ENCODE assay signal across 13 cellular contexts in genomic region chr16:82630219-82630618, GRCh38. TPM values are rescaled to one million over a fixed set of nuclear protein-coding genes. Genes with fewer than 3 reads are reported as not detected.
DNase-seq lines count a peak whose midpoint lies in the region; ATAC-seq and TF ChIP-seq lines count a peak whose summit lies in the region.
"Had no signal": no experiment of that assay in that cellular context is flagged by ENCODE, and none has a peak within 500 bp of the region (broad histone marks: within the 10 kb centered on the region; RNA-seq: fewer than 3 reads in every experiment).

No MANE protein-coding gene starts in this region.

- peaks cover 46% of the 10 kb centered on the region for H3K4me1 ChIP-seq in SJCRH30

- H3K36me3 ChIP-seq in SJCRH30 = no peaks in the 10 kb centered on the region

- peak; percentile 21 for DNase-seq in GM04503 (ENCODE audit: low read depth)
- DNase-seq in SJCRH30 = no peak
- peak; percentile 30 for DNase-seq in fibroblast of pulmonary artery (ENCODE audit: low read depth)
- DNase-seq: activated CD4-positive, alpha-beta T cell treated with anti-CD3 and anti-CD28 coated beads for 1 hour; cortex of kidney; stimulated activated CD4-positive, alpha-beta T cell treated with anti-CD3 and anti-CD28 coated beads, Interleukin-4, amount 100 ng/mL, for 24 hours; stimulated activated naive B cell treated with anti-CD40 and anti-IgM and Interleukin-4, amounts not matched to agents 10 μg/mL and 1 μg/mL and 100 μg/mL, for 72 hours had no signal

- H3K27ac ChIP-seq in SJCRH30 = peak overlapping the region; percentile 99
- H3K27ac ChIP-seq in skin epidermis = peak overlapping the region in 11 of 21 experiments; percentile 13 to 98 (median 72)

- ATAC-seq in HG03571 (IDR thresholded peaks at IDR 0.05; ENCODE audit: unreplicated experiment) (no peak), HG03280 (IDR thresholded peaks at IDR 0.05; ENCODE audit: unreplicated experiment) (no peak), GM21737 (IDR thresholded peaks at IDR 0.05; ENCODE audit: unreplicated experiment) (no peak), HG03378 (IDR thresholded peaks at IDR 0.05; ENCODE audit: unreplicated experiment) (no peak)
- ATAC-seq: activated naive CD4-positive, alpha-beta T cell treated with anti-CD3 and anti-CD28 coated beads, Interleukin-2, amount 50 U/mL, for 72 hours; stimulated activated naive B cell treated with anti-CD40 and anti-IgM and Interleukin-4, amounts not matched to agents 10 μg/mL and 1 μg/mL and 100 μg/mL, for 72 hours had no signal

- TF ChIP-seq CTCF in fibroblast of pulmonary artery (IDR thresholded peaks at IDR 0.05; ENCODE audit: low read length, missing control alignments) = no peak

- H3K27me3 ChIP-seq in SJCRH30 = no peaks in the 10 kb centered on the region

- H3K4me3 ChIP-seq in SJCRH30 (peak overlapping the region; percentile 15), fibroblast of pulmonary artery (replicated peaks; ENCODE audit: low read depth, low read length) (no peak overlapping the region), skin epidermis (no peak overlapping the region)

- no peaks in the 10 kb centered on the region for H3K9me3 ChIP-seq in SJCRH30 (replicated peaks)

RNA-seq across cellular contexts. Expression of gene CDH13, which starts 3.5 kb away (rescaled TPM):
- 30.8 and 34.5 TPM in 2 replicates for total RNA-seq in SJCRH30 (2014; rRNA removed; shearing (Covaris generic))
- total RNA-seq: activated naive CD4-positive, alpha-beta T cell treated with anti-CD3 and anti-CD28 coated beads, Interleukin-2, amount 50 U/mL, for 72 hours had no signal

Comparison
In these comparisons a context has a peak if more than half of its experiments do, and no peak if none do; other contexts are left out.
1. DNase-seq: peak in GM04503 (single experiment) and fibroblast of pulmonary artery (single experiment); none in SJCRH30 (0 of 2).